In genomic region chr6:107489636-107490567, GRCh38 we compare ENCODE assay signal across 9 cellular contexts. TPM values are rescaled to one million over a fixed set of nuclear protein-coding genes. Genes with fewer than 3 reads are reported as not detected.
DNase-seq lines count a peak whose midpoint lies in the region; ATAC-seq and TF ChIP-seq lines count a peak whose summit lies in the region.
"Had no signal": no experiment of that assay in that cellular context is flagged by ENCODE, and none has a peak within 500 bp of the region (broad histone marks: within the 10 kb centered on the region; RNA-seq: fewer than 3 reads in every experiment).

Gene SOBP (plus strand): TSS chr6:107490117. CDS start chr6:107490617, 500 bp downstream.

- H3K36me3 Mint-ChIP-seq in activated naive CD4-positive, alpha-beta T cell treated with anti-CD3 and anti-CD28 coated beads for 36 hours (ENCODE audit: low read depth): no peaks in the 10 kb centered on the region
- H3K36me3 Mint-ChIP-seq in glutamatergic neuron (ENCODE audit: unreplicated experiment): no peaks in the 10 kb centered on the region

- peaks cover 7% of the 10 kb centered on the region; the same call in 1 of the 2 replicates for H3K36me3 ChIP-seq in OCI-LY7 (ENCODE audit: insufficient read depth, low read length)
- H3K36me3 ChIP-seq in neuron (ENCODE audit: insufficient read depth, low read length): no peaks in the 10 kb centered on the region
- H3K36me3 ChIP-seq in uterus: no peaks in the 10 kb centered on the region

- H3K27ac ChIP-seq in OCI-LY7 (ENCODE audit: low read depth, low read length, poor library complexity, severe bottlenecking): peak within 1 kb of the TSS; percentile 68
- H3K27ac ChIP-seq in uterus: peak within 1 kb of the TSS; percentile 85 to 95
- H3K27ac ChIP-seq: epithelial cell of prostate had no signal

- no peak within 1 kb of the TSS for H3K27ac Mint-ChIP-seq in activated naive CD4-positive, alpha-beta T cell treated with anti-CD3 and anti-CD28 coated beads for 36 hours
- H3K27ac Mint-ChIP-seq in glutamatergic neuron (ENCODE audit: unreplicated experiment): peak within 1 kb of the TSS; percentile 95

- H3K9me3 Mint-ChIP-seq in activated naive CD4-positive, alpha-beta T cell treated with anti-CD3 and anti-CD28 coated beads for 36 hours: no peaks in the 10 kb centered on the region
- peaks cover 11% of the 10 kb centered on the region for H3K9me3 Mint-ChIP-seq in glutamatergic neuron (ENCODE audit: unreplicated experiment)

- POLR2A ChIA-PET in OCI-LY7 (lab: Charles Lee): interaction anchor here (0.8 to 5.4 kb wide), 12 partner anchors 8 to 376 kb away, joined by 3 to 25 read pairs (median 6); partner anchors contain the start of gene PDSS2

- H3K4me2 ChIP-seq in OCI-LY7 (ENCODE audit: low read length): peak within 1 kb of the TSS; percentile 93

- no TSS peak for BruUV-seq in OCI-LY7 (replicated peaks; lab: Mats Ljungman, UMichigan)

- H2AFZ ChIP-seq in OCI-LY7 (ENCODE audit: low read length) (peak within 1 kb of the TSS; percentile 59), neuron (ENCODE audit: low read depth, low read length) (peak within 1 kb of the TSS; percentile 97)

- H4K20me1 ChIP-seq in OCI-LY7 (ENCODE audit: insufficient read depth, low read length): peaks cover 6% of the 10 kb centered on the region; the same call in 1 of the 2 replicates

- ATAC-seq in HG03108 (IDR thresholded peaks at IDR 0.05; ENCODE audit: unreplicated experiment): peak; percentile 39

- H3K27me3 Mint-ChIP-seq in activated naive CD4-positive, alpha-beta T cell treated with anti-CD3 and anti-CD28 coated beads for 36 hours (ENCODE audit: low read depth): peaks cover 46% of the 10 kb centered on the region
- peaks cover 17% of the 10 kb centered on the region for H3K27me3 Mint-ChIP-seq in glutamatergic neuron (ENCODE audit: unreplicated experiment)

- intact Hi-C loops in OCI-LY7 (cut with micrococcal nuclease; ENCODE audit: unreplicated experiment): loop anchor here (1.0 to 5.0 kb wide), 8 partner anchors 31 to 373 kb away; partner anchors contain the start of genes BEND3 and PDSS2
- intact Hi-C loops in activated naive CD4-positive, alpha-beta T cell treated with anti-CD3 and anti-CD28 coated beads for 36 hours (cut with micrococcal nuclease): loop anchor here (1.0 to 10.0 kb wide), 3 partner anchors 167 to 375 kb away; no protein-coding TSS in a partner anchor
- intact Hi-C loops in uterus (cut with DNase I; ENCODE audit: low total_unique reads): no loop called here

- DNase-seq in OCI-LY7 (ENCODE audit: low spot score) (peak; percentile 91), glutamatergic neuron (peak; percentile 83), uterus (peak; percentile 73 to 79), OCI-M2 (lab: John Stamatoyannopoulos, UW; ENCODE audit: unreplicated experiment) (no peak)
- DNase-seq in activated naive CD4-positive, alpha-beta T cell treated with anti-CD3 and anti-CD28 coated beads for 36 hours: peak; percentile 28

- H3K9me2 ChIP-seq in OCI-LY7 (ENCODE audit: insufficient read depth, low read length): no peaks in the 10 kb centered on the region

- peak; percentile 60 for TF ChIP-seq CTCF in OCI-LY7 (conservative IDR thresholded peaks at IDR 0.05; ENCODE audit: low read length)
- no peak for TF ChIP-seq CTCF in glutamatergic neuron (IDR thresholded peaks at IDR 0.05; ENCODE audit: partially characterized antibody, unreplicated experiment)
- peak in 2 of 4 experiments; percentile 11 to 36 for TF ChIP-seq CTCF in uterus (IDR thresholded peaks at IDR 0.05)

- H3K4me1 Mint-ChIP-seq in activated naive CD4-positive, alpha-beta T cell treated with anti-CD3 and anti-CD28 coated beads for 36 hours (ENCODE audit: low read depth): peaks cover 12% of the 10 kb centered on the region
- peaks cover 14% of the 10 kb centered on the region for H3K4me1 Mint-ChIP-seq in glutamatergic neuron (ENCODE audit: low read depth, unreplicated experiment)

- CTCF ChIA-PET in OCI-LY7 (lab: Charles Lee; ENCODE audit: unreplicated experiment): interaction anchor here (0.6 to 1.7 kb wide), 7 partner anchors 31 to 467 kb away, joined by 3 to 5 read pairs (median 4); no protein-coding TSS in a partner anchor
- CTCF ChIA-PET in activated naive CD4-positive, alpha-beta T cell treated with anti-CD3 and anti-CD28 coated beads for 36 hours (lab: Charles Lee): interaction anchor here (0.6 to 2.3 kb wide), 8 partner anchors 8 to 214 kb away, joined by 3 to 10 read pairs (median 3); partner anchors contain the start of gene PDSS2

- peaks cover 47% of the 10 kb centered on the region for H3K79me2 ChIP-seq in OCI-LY7 (ENCODE audit: insufficient read depth, low read depth, low read length)

- H3K9me3 ChIP-seq in OCI-LY7 (ENCODE audit: low read length): no peaks in the 10 kb centered on the region
- no peaks in the 10 kb centered on the region for H3K9me3 ChIP-seq in neuron (ENCODE audit: low read length)
- H3K9me3 ChIP-seq in uterus: no peaks in the 10 kb centered on the region

- TF ChIP-seq POLR2A in uterus (IDR thresholded peaks at IDR 0.05): peak in 1 of 2 donors; percentile 60

- peak within 1 kb of the TSS; percentile 80 for H3K4me3 Mint-ChIP-seq in activated naive CD4-positive, alpha-beta T cell treated with anti-CD3 and anti-CD28 coated beads for 36 hours
- H3K4me3 Mint-ChIP-seq in glutamatergic neuron (ENCODE audit: unreplicated experiment): peak within 1 kb of the TSS; percentile 100

- H3K4me1 ChIP-seq in OCI-LY7 (ENCODE audit: insufficient read depth, low read length, poor library complexity, severe bottlenecking) (peaks cover 46% of the 10 kb centered on the region), neuron (ENCODE audit: insufficient read depth, low read length) (peaks cover 37% of the 10 kb centered on the region), uterus (no peaks in the 10 kb centered on the region)

- H3K4me3 ChIP-seq in GM08714 (ENCODE audit: low read length): peak within 1 kb of the TSS; percentile 60
- H3K4me3 ChIP-seq in OCI-LY7 (ENCODE audit: low read depth, low read length, poor library complexity, severe bottlenecking): peak within 1 kb of the TSS; percentile 95
- peak within 1 kb of the TSS; percentile 98 for H3K4me3 ChIP-seq in neuron (ENCODE audit: low read length)
- peak within 1 kb of the TSS; percentile 63 to 66 for H3K4me3 ChIP-seq in uterus

- H3K27me3 ChIP-seq in neuron (ENCODE audit: insufficient read depth, low read length) (no peaks in the 10 kb centered on the region), uterus (no peaks in the 10 kb centered on the region)

RNA-seq across cellular contexts. Expression of gene SOBP, which starts in this region (rescaled TPM):
- 16.0 and 21.5 TPM in 2 replicates for total RNA-seq in OCI-LY7 (2014; rRNA removed; shearing (Covaris generic))
- total RNA-seq in OCI-LY7 (2022) (29.4 and 31.3 TPM in 2 replicates), glutamatergic neuron (ENCODE audit: unreplicated experiment) (16.1 TPM), uterus (10 to 100 TPM in 2 of 4 donors, 1 to 10 TPM in 2; 2.6 to 21.2 (median 8.7) TPM)
- total RNA-seq in activated naive CD4-positive, alpha-beta T cell treated with anti-CD3 and anti-CD28 coated beads for 36 hours: under 1 TPM; 0.25 to 0.26 TPM

Comparison
In these comparisons a context has a peak if more than half of its experiments do, and no peak if none do; other contexts are left out.
1. Peak in DNase-seq in activated naive CD4-positive, alpha-beta T cell treated with anti-CD3 and anti-CD28 coated beads for 36 hours; RNA of the gene not detected or under 1 TPM.